ENCODE assay signal across 12 cellular contexts in the genomic region with DNA sequence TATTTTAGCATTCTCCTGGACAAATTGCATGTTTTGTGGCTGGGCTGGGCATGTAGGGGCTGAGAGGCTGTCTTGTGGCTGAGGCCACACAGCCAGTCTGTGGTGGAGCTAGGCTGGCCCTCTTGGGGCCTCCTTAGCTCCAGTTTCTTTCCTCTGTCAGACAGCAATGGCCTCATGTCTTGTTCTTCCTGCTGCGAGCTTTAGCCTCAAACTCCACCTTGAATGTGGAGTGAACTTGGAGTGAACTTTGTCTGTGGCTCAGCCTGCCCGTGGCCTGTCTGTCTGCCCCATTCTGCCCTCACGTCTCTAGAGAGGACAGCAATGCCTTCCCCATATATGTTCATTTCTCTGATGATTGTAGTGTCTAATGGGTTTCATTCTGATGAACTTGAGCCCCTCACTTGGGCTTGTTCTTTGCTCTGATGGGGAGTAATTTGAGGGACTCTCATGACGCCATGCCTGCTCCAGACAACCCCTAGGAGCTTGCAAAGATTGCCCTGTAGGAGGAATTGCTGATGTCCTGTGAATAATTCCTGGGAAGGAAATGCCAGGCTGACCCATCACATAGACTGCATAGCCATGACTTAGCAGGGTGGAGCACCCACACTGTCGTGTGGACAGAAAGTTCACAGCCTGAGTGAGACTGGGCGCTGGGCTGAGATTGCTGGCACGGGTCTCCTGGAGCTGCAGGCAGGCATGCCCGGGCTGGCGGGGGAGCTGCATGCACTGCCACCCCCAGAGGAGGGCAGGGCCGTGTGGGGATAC. TPM values are rescaled to one million over a fixed set of nuclear protein-coding genes. Genes with fewer than 3 reads are reported as not detected.
DNase-seq lines count a peak whose midpoint lies in the region; ATAC-seq and TF ChIP-seq lines count a peak whose summit lies in the region.
"Had no signal": no experiment of that assay in that cellular context is flagged by ENCODE, and none has a peak within 500 bp of the region (broad histone marks: within the 10 kb centered on the region; RNA-seq: fewer than 3 reads in every experiment).

No MANE protein-coding gene starts in this region.

- ATAC-seq in heart left ventricle (peak in 3 of 4 donors; percentile 9 to 37 (median 10)), Right ventricle myocardium superior (ENCODE audit: poor library complexity) (no peak), upper lobe of right lung (peak; percentile 41)
- no peak for ATAC-seq in activated naive CD4-positive, alpha-beta T cell treated with anti-CD3 and anti-CD28 coated beads, Interleukin-2, amount 50 U/mL, for 72 hours

- DNase-seq in heart left ventricle (peak in 1 of 5 donors; percentile 43), Right ventricle myocardium superior (no peak), astrocyte of the spinal cord (ENCODE audit: low read depth, low spot score) (peak; percentile 42), kidney tubule cell (ENCODE audit: low spot score) (peak; percentile 83), upper lobe of right lung (no peak), RPMI8226 (no peak)
- DNase-seq in activated naive CD4-positive, alpha-beta T cell treated with anti-CD3 and anti-CD28 coated beads, Interleukin-2, amount 50 U/mL, for 72 hours (ENCODE audit: low spot score in 2 of 2), result no peak
- DNase-seq in stimulated activated CD4-positive, alpha-beta T cell treated with anti-CD3 and anti-CD28 coated beads, Interleukin-12 subunit alpha, Interleukin-12 subunit beta, amount 100 ng/mL, for 4 hours, result no peak
- DNase-seq: activated B cell treated with CpG ODN at 0.5 μM for 24 hours; activated naive CD4-positive, alpha-beta T cell treated with anti-CD3 and anti-CD28 coated beads, Interleukin-2, amount 50 U/mL, for 16 hours; mesendoderm; trophoblast cell had no signal

- TF ChIP-seq CTCF in heart left ventricle (IDR thresholded peaks at IDR 0.05), result no peak
- no peak for TF ChIP-seq CTCF in astrocyte of the spinal cord (IDR thresholded peaks at IDR 0.05; ENCODE audit: low read depth, low read length)
- no peak for TF ChIP-seq CTCF in upper lobe of right lung (IDR thresholded peaks at IDR 0.05)

- H3K4me3 ChIP-seq in heart left ventricle (no peak overlapping the region), astrocyte of the spinal cord (ENCODE audit: low read depth, low read length) (no peak overlapping the region), upper lobe of right lung (no peak overlapping the region)

- H3K27ac Mint-ChIP-seq in activated naive CD4-positive, alpha-beta T cell treated with anti-CD3 and anti-CD28 coated beads, Interleukin-2, amount 50 U/mL, for 72 hours, result no peak overlapping the region
- H3K27ac Mint-ChIP-seq: activated B cell treated with CpG ODN at 0.5 μM for 24 hours had no signal

- intact Hi-C loops in heart left ventricle (cut with DNase I), result no loop called here
- intact Hi-C loops in Right ventricle myocardium superior (cut with DNase I), result no loop called here
- intact Hi-C loops in upper lobe of right lung (cut with DNase I), result no loop called here

- WGBS in heart left ventricle, 4 donors, result 58 to 71% (median 64%) methylated on average over 10 of the region's 10 CpGs

- H3K9me3 ChIP-seq in heart left ventricle, result no peaks in the 10 kb centered on the region
- no peaks in the 10 kb centered on the region for H3K9me3 ChIP-seq in upper lobe of right lung

- peaks cover 3 to 76% (median 55%) of the 10 kb centered on the region in 12 donors for H3K4me1 ChIP-seq in heart left ventricle
- H3K4me1 ChIP-seq in upper lobe of right lung, result peaks cover 43% of the 10 kb centered on the region

- H3K27ac ChIP-seq in heart left ventricle (peak overlapping the region in 4 of 12 donors; percentile 1 to 40 (median 2)), upper lobe of right lung (no peak overlapping the region)

- no peaks in the 10 kb centered on the region for H3K9me3 Mint-ChIP-seq in activated naive CD4-positive, alpha-beta T cell treated with anti-CD3 and anti-CD28 coated beads, Interleukin-2, amount 50 U/mL, for 72 hours
- H3K9me3 Mint-ChIP-seq: activated B cell treated with CpG ODN at 0.5 μM for 24 hours had no signal

- H3K36me3 ChIP-seq in heart left ventricle (no peaks in the 10 kb centered on the region), upper lobe of right lung (no peaks in the 10 kb centered on the region)

- no peak for TF ChIP-seq POLR2A in heart left ventricle (IDR thresholded peaks at IDR 0.05)

- H3K36me3 Mint-ChIP-seq in activated naive CD4-positive, alpha-beta T cell treated with anti-CD3 and anti-CD28 coated beads, Interleukin-2, amount 50 U/mL, for 72 hours, result no peaks in the 10 kb centered on the region

- in situ Hi-C loops in astrocyte of the spinal cord (cut with HindIII; ENCODE audit: low sequenced_read_pairs), result no loop called here

- no peaks in the 10 kb centered on the region for H3K27me3 ChIP-seq in heart left ventricle
- H3K27me3 ChIP-seq in upper lobe of right lung, result no peaks in the 10 kb centered on the region

RNA-seq across cellular contexts. Expression of gene ASAP2, which starts 42.6 kb away (rescaled TPM):
- total RNA-seq in heart left ventricle (10 to 100 TPM in 7 of 9 donors, 1 to 10 TPM in 2; 7.4 to 17.0 (median 12.9) TPM), Right ventricle myocardium superior (10.7 TPM), upper lobe of right lung (30.9 TPM)
- polyA plus RNA-seq in heart left ventricle, result 1 to 10 TPM; 6.7 to 8.0 TPM
- 1 to 10 TPM in 1 of 2 donors, under 1 TPM in 1; 0.09 to 1.0 TPM for total RNA-seq in activated naive CD4-positive, alpha-beta T cell treated with anti-CD3 and anti-CD28 coated beads, Interleukin-2, amount 50 U/mL, for 72 hours
- total RNA-seq: activated B cell treated with CpG ODN at 0.5 μM for 24 hours had no signal

Comparison
In these comparisons a context has a peak if more than half of its experiments do, and no peak if none do; other contexts are left out.
1. ATAC-seq: peak in heart left ventricle (3 of 4) and upper lobe of right lung (single experiment); none in Right ventricle myocardium superior (single experiment) and activated naive CD4-positive, alpha-beta T cell treated with anti-CD3 and anti-CD28 coated beads, Interleukin-2, amount 50 U/mL, for 72 hours (0 of 2).
2. DNase-seq: peak in astrocyte of the spinal cord (single experiment) and kidney tubule cell (single experiment); none in Right ventricle myocardium superior (single experiment), upper lobe of right lung (single experiment), activated naive CD4-positive, alpha-beta T cell treated with anti-CD3 and anti-CD28 coated beads, Interleukin-2, amount 50 U/mL, for 72 hours (0 of 2), RPMI8226 (single experiment) and stimulated activated CD4-positive, alpha-beta T cell treated with anti-CD3 and anti-CD28 coated beads, Interleukin-12 subunit alpha, Interleukin-12 subunit beta, amount 100 ng/mL, for 4 hours (single experiment).